ENCODE assay signal across 24 cellular contexts in the genomic region with DNA sequence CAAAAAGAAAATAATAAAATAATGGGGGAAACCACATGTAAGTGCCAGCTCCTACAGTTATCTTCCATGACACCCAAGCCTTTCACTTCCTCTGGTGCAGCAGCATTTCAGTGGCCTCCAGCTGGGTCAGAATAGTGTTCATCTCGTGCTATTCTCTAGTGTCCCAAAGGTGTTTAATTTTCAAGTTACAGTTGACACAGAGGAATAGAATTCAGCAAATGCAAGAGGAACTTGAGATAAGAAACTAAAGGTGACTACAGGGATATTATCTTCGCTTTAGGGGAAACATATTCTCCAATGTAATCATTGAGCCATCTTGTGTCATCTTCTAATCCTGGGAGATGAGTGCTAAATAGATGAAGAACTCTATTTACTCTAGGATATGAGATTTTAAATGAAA.
"Had no signal": no experiment of that assay in that cellular context is flagged by ENCODE, and none has a peak within 500 bp of the region (broad histone marks: within the 10 kb centered on the region; RNA-seq: fewer than 3 reads in every experiment).

No MANE protein-coding gene starts in this region.

- DNase-seq: islet precursor cell; left ventricle myocardium inferior; midbrain; mucosa of descending colon; naive thymus-derived CD4-positive, alpha-beta T cell; ovary; stimulated activated CD4-positive, alpha-beta T cell treated with anti-CD3 and anti-CD28 coated beads, Interleukin-12 subunit alpha, Interleukin-12 subunit beta, amount 100 ng/mL, for 4 hours; stimulated activated CD4-positive, alpha-beta T cell treated with anti-CD3 and anti-CD28 coated beads, Interleukin-15, amount 100 ng/mL, for 24 hours; stimulated activated CD4-positive, alpha-beta T cell treated with anti-CD3 and anti-CD28 coated beads, Interleukin-2, amount 100 ng/mL, for 24 hours; stimulated activated CD4-positive, alpha-beta T cell treated with anti-CD3 and anti-CD28 coated beads, Interleukin-4, amount 100 ng/mL, for 1 hour; stimulated activated naive B cell treated with anti-CD40 and anti-IgM and Interleukin-4, amounts not matched to agents 10 μg/mL and 1 μg/mL and 100 μg/mL, for 72 hours; stimulated activated naive CD8-positive, alpha-beta T cell treated with anti-CD3 and anti-CD28 coated beads, Interleukin-15, Interleukin-2, amounts not matched to agents 100 U/mL and 50 U/mL, for 24 hours; stomach; testis; thyroid gland; transverse colon; upper lobe of right lung had no signal

- H3K4me2 ChIP-seq: hepatocyte had no signal

- H3K9me3 Mint-ChIP-seq: stimulated activated naive B cell treated with anti-CD40 and anti-IgM and Interleukin-4, amounts not matched to agents 10 μg/mL and 1 μg/mL and 100 μg/mL, for 72 hours had no signal

- H3K4me3 Mint-ChIP-seq: naive thymus-derived CD4-positive, alpha-beta T cell; natural killer cell treated with Interleukin-12 subunit alpha and Interleukin-12 subunit beta and Interleukin-15 and Interleukin-18, amount 100 ng/mL, for 72 hours; stimulated activated naive B cell treated with anti-CD40 and anti-IgM and Interleukin-4, amounts not matched to agents 10 μg/mL and 1 μg/mL and 100 μg/mL, for 72 hours had no signal

- ATAC-seq: mucosa of descending colon; naive thymus-derived CD4-positive, alpha-beta T cell; natural killer cell treated with Interleukin-12 subunit alpha and Interleukin-12 subunit beta and Interleukin-15 and Interleukin-18, amount 100 ng/mL, for 72 hours; sciatic nerve; stimulated activated naive B cell treated with anti-CD40 and anti-IgM and Interleukin-4, amounts not matched to agents 10 μg/mL and 1 μg/mL and 100 μg/mL, for 72 hours; stimulated activated naive CD8-positive, alpha-beta T cell treated with anti-CD3 and anti-CD28 coated beads, Interleukin-15, Interleukin-2, amounts not matched to agents 100 U/mL and 50 U/mL, for 24 hours; upper lobe of right lung had no signal

- H3K79me2 ChIP-seq: hepatocyte had no signal

- H3K27ac Mint-ChIP-seq: naive thymus-derived CD4-positive, alpha-beta T cell; natural killer cell treated with Interleukin-12 subunit alpha and Interleukin-12 subunit beta and Interleukin-15 and Interleukin-18, amount 100 ng/mL, for 72 hours; progenitor cell of endocrine pancreas; stimulated activated naive B cell treated with anti-CD40 and anti-IgM and Interleukin-4, amounts not matched to agents 10 μg/mL and 1 μg/mL and 100 μg/mL, for 72 hours had no signal

- H2AFZ ChIP-seq: hepatocyte had no signal

- H3K27me3 Mint-ChIP-seq: naive thymus-derived CD4-positive, alpha-beta T cell; natural killer cell treated with Interleukin-12 subunit alpha and Interleukin-12 subunit beta and Interleukin-15 and Interleukin-18, amount 100 ng/mL, for 72 hours; progenitor cell of endocrine pancreas; stimulated activated naive B cell treated with anti-CD40 and anti-IgM and Interleukin-4, amounts not matched to agents 10 μg/mL and 1 μg/mL and 100 μg/mL, for 72 hours had no signal

- H3K27ac ChIP-seq: hepatocyte, left ventricle myocardium inferior, ovary, right atrium auricular region, skin epidermis, stomach, testis, thyroid gland, transverse colon, upper lobe of right lung had no signal

- H3K4me3 ChIP-seq: hepatocyte, left ventricle myocardium inferior, lung, mucosa of descending colon, ovary, right atrium auricular region, skin epidermis, stomach, testis, thyroid gland, transverse colon, upper lobe of right lung had no signal

- H3K4me1 Mint-ChIP-seq: naive thymus-derived CD4-positive, alpha-beta T cell; stimulated activated naive B cell treated with anti-CD40 and anti-IgM and Interleukin-4, amounts not matched to agents 10 μg/mL and 1 μg/mL and 100 μg/mL, for 72 hours had no signal

- H3K36me3 ChIP-seq: left ventricle myocardium inferior, ovary, right atrium auricular region, stomach, thyroid gland, transverse colon, upper lobe of right lung had no signal

- H3K27me3 ChIP-seq: hepatocyte, ovary, right atrium auricular region, stomach, testis, thyroid gland, transverse colon, upper lobe of right lung had no signal

- H3K36me3 Mint-ChIP-seq: naive thymus-derived CD4-positive, alpha-beta T cell; stimulated activated naive B cell treated with anti-CD40 and anti-IgM and Interleukin-4, amounts not matched to agents 10 μg/mL and 1 μg/mL and 100 μg/mL, for 72 hours had no signal

- H3K9me3 ChIP-seq: left ventricle myocardium inferior, mucosa of descending colon, ovary, right atrium auricular region, stomach, testis, thyroid gland, transverse colon, upper lobe of right lung had no signal

- H3K4me1 ChIP-seq: left ventricle myocardium inferior, right atrium auricular region, stomach, testis, thyroid gland, transverse colon, upper lobe of right lung had no signal
